In the genomic region with DNA sequence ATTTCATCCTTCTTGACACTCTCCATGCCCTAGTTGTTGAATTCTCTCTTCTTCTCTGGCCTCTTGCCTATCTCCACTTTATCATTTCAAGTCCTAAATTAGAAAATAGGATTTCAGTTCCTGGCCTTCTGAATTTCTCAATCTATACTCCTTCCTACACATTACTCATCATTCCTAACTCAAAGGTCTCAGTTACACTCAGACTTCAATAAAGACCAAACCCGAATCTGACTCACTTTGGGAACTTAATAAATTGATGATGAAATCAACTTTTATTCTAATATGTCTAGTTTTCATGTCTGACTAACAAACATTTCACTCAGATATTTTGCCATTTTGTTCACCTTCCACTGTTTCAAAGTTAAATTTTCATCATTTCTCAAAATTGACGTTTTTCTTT, we compare ENCODE assay signal across 22 cellular contexts.
A peak's percentile ranks its signal among the peaks of the same experiment; 100 is the strongest.
DNase-seq lines count a peak whose midpoint lies in the region; ATAC-seq and TF ChIP-seq lines count a peak whose summit lies in the region.
"Had no signal": no experiment of that assay in that cellular context is flagged by ENCODE, and none has a peak within 500 bp of the region (broad histone marks: within the 10 kb centered on the region; RNA-seq: fewer than 3 reads in every experiment).

No MANE protein-coding gene starts in this region.

- intact Hi-C loops in MCF 10A (cut with micrococcal nuclease) (loop anchor here (10.0 kb wide), 1 partner anchor 107 kb away; no protein-coding TSS in a partner anchor), breast epithelium (cut with DNase I; ENCODE audit: low total_unique reads) (no loop called here), dorsolateral prefrontal cortex (cut with DNase I) (no loop called here), posterior cingulate gyrus (cut with DNase I) (no loop called here)

- H3K27me3 Mint-ChIP-seq in MCF 10A (ENCODE audit: insufficient read depth, unreplicated experiment) = no peaks in the 10 kb centered on the region

- no peak overlapping the region for H3K4me3 Mint-ChIP-seq in MCF 10A (ENCODE audit: unreplicated experiment)
- no peak overlapping the region for H3K4me3 Mint-ChIP-seq in stimulated activated effector memory CD8-positive, alpha-beta T cell treated with anti-CD3 and anti-CD28 coated beads, Interleukin-12 subunit alpha, Interleukin-12 subunit beta, amount 100 ng/mL, for 72 hours
- H3K4me3 Mint-ChIP-seq: natural killer cell, T-cell had no signal

- H3K4me1 ChIP-seq in breast epithelium = no peaks in the 10 kb centered on the region
- H3K4me1 ChIP-seq: gastrocnemius medialis had no signal

- peaks cover 15% of the 10 kb centered on the region for H3K4me1 Mint-ChIP-seq in MCF 10A (ENCODE audit: insufficient read depth, unreplicated experiment)
- H3K4me1 Mint-ChIP-seq in stimulated activated effector memory CD8-positive, alpha-beta T cell treated with anti-CD3 and anti-CD28 coated beads, Interleukin-12 subunit alpha, Interleukin-12 subunit beta, amount 100 ng/mL, for 72 hours = no peaks in the 10 kb centered on the region
- H3K4me1 Mint-ChIP-seq: natural killer cell, T-cell had no signal

- H3K27me3 ChIP-seq in breast epithelium = no peaks in the 10 kb centered on the region
- no peaks in the 10 kb centered on the region for H3K27me3 ChIP-seq in dorsolateral prefrontal cortex
- H3K27me3 ChIP-seq: gastrocnemius medialis had no signal

- H3K4me3 ChIP-seq in breast epithelium = no peak overlapping the region
- H3K4me3 ChIP-seq in dorsolateral prefrontal cortex = no peak overlapping the region
- H3K4me3 ChIP-seq: gastrocnemius medialis, skin epidermis had no signal

- no TSS peak for BruUV-seq in MCF 10A (replicated peaks; lab: Mats Ljungman, UMichigan)

- H3K9me3 ChIP-seq in breast epithelium = no peaks in the 10 kb centered on the region
- H3K9me3 ChIP-seq: gastrocnemius medialis had no signal

- H3K27ac Mint-ChIP-seq in MCF 10A (ENCODE audit: low read depth, unreplicated experiment) = peak overlapping the region; percentile 5
- H3K27ac Mint-ChIP-seq in stimulated activated effector memory CD8-positive, alpha-beta T cell treated with anti-CD3 and anti-CD28 coated beads, Interleukin-12 subunit alpha, Interleukin-12 subunit beta, amount 100 ng/mL, for 72 hours = no peak overlapping the region
- H3K27ac Mint-ChIP-seq: natural killer cell, T-cell had no signal

- peak; percentile 85 for DNase-seq in MCF 10A (ENCODE audit: unreplicated experiment)
- no peak for DNase-seq in breast epithelium (ENCODE audit: low spot score in 2 of 2)
- peak; percentile 53 for DNase-seq in amniotic epithelial cell (ENCODE audit: low read depth)
- DNase-seq in fibroblast of peridontal ligament (ENCODE audit: extremely low read depth) = peak; percentile 48
- DNase-seq in stromal cell of bone marrow (ENCODE audit: low read depth) = peak; percentile 73
- DNase-seq in stimulated activated effector memory CD8-positive, alpha-beta T cell treated with anti-CD3 and anti-CD28 coated beads, Interleukin-12 subunit alpha, Interleukin-12 subunit beta, amount 100 ng/mL, for 72 hours (ENCODE audit: low spot score in 2 of 2) = no peak
- no peak for DNase-seq in dorsolateral prefrontal cortex
- DNase-seq in posterior cingulate gyrus = no peak
- DNase-seq: activated CD4-positive, alpha-beta T cell treated with anti-CD3 and anti-CD28 coated beads, Interleukin-2, amount 50 U/mL, for 4 hours; activated gamma-delta T cell; amygdala; DMS 273 treated with DMSO at 0.1 percent for 48 hours; effector memory CD4-positive, alpha-beta T cell; gastrocnemius medialis; mesendoderm; natural killer cell; NCI-H1930; NCI-H446; NK-92 treated with Interleukin-12 subunit alpha and Interleukin-12 subunit beta, amount 100 ng/mL, for 24 hours; stimulated activated CD4-positive, alpha-beta T cell treated with anti-CD3 and anti-CD28 coated beads, Interleukin-4, amount 100 ng/mL, for 24 hours; T-cell had no signal

- no peaks in the 10 kb centered on the region for H3K36me3 Mint-ChIP-seq in MCF 10A (ENCODE audit: insufficient read depth, unreplicated experiment)
- no peaks in the 10 kb centered on the region for H3K36me3 Mint-ChIP-seq in stimulated activated effector memory CD8-positive, alpha-beta T cell treated with anti-CD3 and anti-CD28 coated beads, Interleukin-12 subunit alpha, Interleukin-12 subunit beta, amount 100 ng/mL, for 72 hours
- H3K36me3 Mint-ChIP-seq: natural killer cell, T-cell had no signal

- H3K36me3 ChIP-seq in breast epithelium = no peaks in the 10 kb centered on the region
- H3K36me3 ChIP-seq: gastrocnemius medialis had no signal

- TF ChIP-seq CTCF in MCF 10A (IDR thresholded peaks at IDR 0.05; ENCODE audit: unreplicated experiment) (no peak), breast epithelium (IDR thresholded peaks at IDR 0.05) (no peak), dorsolateral prefrontal cortex (IDR thresholded peaks at IDR 0.05 in 54 of 56, conservative IDR thresholded peaks at IDR 0.05 in 2 of 56; ENCODE audit: low read depth in 1 of 56, partially characterized antibody in 56 of 56) (no peak)

- H3K9me3 Mint-ChIP-seq in MCF 10A (ENCODE audit: unreplicated experiment) = no peaks in the 10 kb centered on the region
- H3K9me3 Mint-ChIP-seq in stimulated activated effector memory CD8-positive, alpha-beta T cell treated with anti-CD3 and anti-CD28 coated beads, Interleukin-12 subunit alpha, Interleukin-12 subunit beta, amount 100 ng/mL, for 72 hours = peaks cover 2% of the 10 kb centered on the region

- ATAC-seq in stimulated activated effector memory CD8-positive, alpha-beta T cell treated with anti-CD3 and anti-CD28 coated beads, Interleukin-12 subunit alpha, Interleukin-12 subunit beta, amount 100 ng/mL, for 72 hours = no peak
- ATAC-seq: gastrocnemius medialis, natural killer cell, T-cell had no signal

- no peak overlapping the region for H3K27ac ChIP-seq in breast epithelium
- no peak overlapping the region for H3K27ac ChIP-seq in dorsolateral prefrontal cortex
- H3K27ac ChIP-seq: gastrocnemius medialis had no signal

- POLR2A ChIA-PET in MCF 10A (lab: Yijun Ruan, JAX) = interaction anchor here (0.8 kb wide), 1 partner anchor 40 kb away, joined by 3 read pairs; no protein-coding TSS in a partner anchor

- CTCF ChIA-PET in MCF 10A (lab: Yijun Ruan, JAX) = no interaction called here

- TF ChIP-seq POLR2A in breast epithelium (IDR thresholded peaks at IDR 0.05) = no peak

Comparison
In these comparisons a context has a peak if more than half of its experiments do, and no peak if none do; other contexts are left out.
1. DNase-seq: peak in MCF 10A (single experiment), amniotic epithelial cell (single experiment), fibroblast of peridontal ligament (single experiment) and stromal cell of bone marrow (single experiment); none in breast epithelium (0 of 2), stimulated activated effector memory CD8-positive, alpha-beta T cell treated with anti-CD3 and anti-CD28 coated beads, Interleukin-12 subunit alpha, Interleukin-12 subunit beta, amount 100 ng/mL, for 72 hours (0 of 2), dorsolateral prefrontal cortex (0 of 10) and posterior cingulate gyrus (0 of 10).